In the genomic region with DNA sequence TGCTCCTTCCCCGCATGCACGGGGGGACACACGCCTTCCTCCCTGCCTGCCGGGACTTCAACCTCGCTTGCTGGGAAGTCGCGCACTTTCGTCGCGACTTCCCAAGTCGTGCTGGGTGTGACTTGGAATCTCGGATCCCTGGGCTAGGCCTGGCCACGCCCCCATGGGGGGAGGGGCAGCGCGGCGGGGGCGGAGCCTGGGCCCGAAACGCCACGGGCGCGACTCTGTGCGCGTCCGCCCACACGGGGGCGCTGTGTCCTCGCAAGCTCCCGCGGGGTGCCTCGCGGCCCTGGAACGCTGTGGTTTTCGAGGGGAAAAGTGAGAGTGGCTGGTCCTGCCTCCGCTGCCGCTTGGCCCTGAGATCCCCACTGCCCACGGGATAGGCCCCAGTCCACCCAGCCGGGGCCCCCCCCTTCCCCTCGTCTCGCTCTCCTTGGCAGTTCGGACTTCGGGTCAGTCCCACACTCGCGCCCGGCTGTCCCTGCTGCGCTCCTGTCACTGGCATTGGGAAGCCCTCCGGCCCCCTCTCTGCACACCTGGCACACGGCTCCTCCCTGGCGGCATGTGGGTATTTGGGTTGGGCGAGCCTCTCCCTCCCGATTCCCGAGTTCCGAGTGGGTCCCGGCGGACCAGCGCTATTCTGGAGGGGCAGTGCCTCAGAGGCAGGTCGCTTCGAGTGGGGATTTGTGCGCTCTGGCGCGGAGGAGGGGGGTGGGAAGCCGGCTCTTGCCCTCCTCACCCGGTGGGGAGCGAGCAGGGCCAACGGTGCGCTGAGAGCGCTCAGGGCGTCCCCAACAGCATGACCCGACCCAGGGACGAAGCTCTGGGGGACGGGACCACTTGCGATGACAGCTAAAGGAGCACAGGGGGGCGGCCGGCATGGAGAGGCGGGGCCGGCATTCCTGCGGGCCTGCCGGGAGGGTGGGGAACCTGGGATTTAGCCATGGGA, we compare ENCODE assay signal across 8 cellular contexts. TPM values are rescaled to one million over a fixed set of nuclear protein-coding genes. Genes with fewer than 3 reads are reported as not detected.
A peak's percentile ranks its signal among the peaks of the same experiment; 100 is the strongest.
DNase-seq lines count a peak whose midpoint lies in the region; ATAC-seq and TF ChIP-seq lines count a peak whose summit lies in the region.

No MANE protein-coding gene starts in this region.

- peak overlapping the region in 1 of 2 experiments; percentile 41; a peak in 1 of 4 replicates for H3K4me3 ChIP-seq in SK-N-SH (ENCODE audit: low read depth in 2 of 2, low read length in 1 of 2)
- H3K4me3 ChIP-seq in HL-60 (replicated peaks; ENCODE audit: insufficient read depth, low read length): no peak overlapping the region
- H3K4me3 ChIP-seq in right atrium auricular region: peak overlapping the region; percentile 32 to 53
- peak overlapping the region; percentile 51 for H3K4me3 ChIP-seq in upper lobe of right lung

- peak; percentile 72 for DNase-seq in SK-N-SH
- DNase-seq in HL-60 (ENCODE audit: low read depth in 1 of 2, low spot score in 1 of 2): peak; percentile 66 to 73
- peak; percentile 69 to 82 (median 78) for DNase-seq in T-helper 2 cell
- peak in 57 of 58 donors; percentile 49 to 93 (median 82) for DNase-seq in anterior cingulate cortex (lab: John Stamatoyannopoulos, UW)
- peak; percentile 86 for DNase-seq in right atrium auricular region (ENCODE audit: low spot score)
- DNase-seq in pulmonary artery endothelial cell (ENCODE audit: low read depth, low spot score): peak; percentile 39
- peak; percentile 95 for DNase-seq in upper lobe of right lung

- H3K4me1 ChIP-seq in SK-N-SH (ENCODE audit: control insufficient read depth in 1 of 2, insufficient read depth in 2 of 2, low read depth in 1 of 2, low read length in 1 of 2) (peaks cover 12 to 16% of the 10 kb centered on the region in 2 experiments; a peak in 3 of 4 replicates), right atrium auricular region (peaks cover 0 to 55% of the 10 kb centered on the region in 2 donors), upper lobe of right lung (peaks cover 26% of the 10 kb centered on the region)

- H3K36me3 ChIP-seq in SK-N-SH (replicated peaks in 1 of 2; ENCODE audit: control insufficient read depth in 1 of 2, insufficient read depth in 2 of 2, low read length in 1 of 2) (peaks cover 4 to 63% of the 10 kb centered on the region in 2 experiments), right atrium auricular region (peaks cover 29% of the 10 kb centered on the region), upper lobe of right lung (peaks cover 23% of the 10 kb centered on the region)

- WGBS in SK-N-SH (ENCODE audit: low lambda C conversion rate): 93% methylated on average over 37 of the region's 78 CpGs

- TF ChIP-seq CTCF in SK-N-SH (IDR thresholded peaks at IDR 0.05) (peak; percentile 26; the same call in 1 of the 2 replicates), HL-60 (IDR thresholded peaks at IDR 0.05; ENCODE audit: insufficient read depth, low read length) (peak; percentile 56), right atrium auricular region (IDR thresholded peaks at IDR 0.05) (peak; percentile 91 to 98), upper lobe of right lung (IDR thresholded peaks at IDR 0.05) (peak; percentile 97)

- no peaks in the 10 kb centered on the region for H3K9me2 ChIP-seq in SK-N-SH

- H3K9ac ChIP-seq in SK-N-SH: no peak overlapping the region

- H3K27me3 ChIP-seq in SK-N-SH (ENCODE audit: insufficient read depth) (no peaks in the 10 kb centered on the region), HL-60 (ENCODE audit: insufficient read depth, poor library complexity, severe bottlenecking) (no peaks in the 10 kb centered on the region), right atrium auricular region (no peaks in the 10 kb centered on the region), upper lobe of right lung (no peaks in the 10 kb centered on the region)

- intact Hi-C loops in upper lobe of right lung (cut with DNase I): no loop called here

- no peak overlapping the region for H3K4me2 ChIP-seq in SK-N-SH

- H4K20me1 ChIP-seq in SK-N-SH (ENCODE audit: insufficient read depth): peaks cover 57% of the 10 kb centered on the region

- no peaks in the 10 kb centered on the region for H3K9me3 ChIP-seq in SK-N-SH
- no peaks in the 10 kb centered on the region for H3K9me3 ChIP-seq in right atrium auricular region
- no peaks in the 10 kb centered on the region for H3K9me3 ChIP-seq in upper lobe of right lung

- H3K79me2 ChIP-seq in SK-N-SH (ENCODE audit: insufficient read depth): peaks cover 6% of the 10 kb centered on the region; the same call in 1 of the 2 replicates

- TF ChIP-seq RAD21 in SK-N-SH (IDR thresholded peaks at IDR 0.05; ENCODE audit: low read length): no peak

- ATAC-seq in SK-N-SH treated with all-trans-retinoic acid at 6 μM for 48 hours (no peak), upper lobe of right lung (peak; percentile 96)

- TF ChIP-seq EP300 in SK-N-SH (IDR thresholded peaks at IDR 0.05; ENCODE audit: borderline replicate concordance in 1 of 2, low read depth in 1 of 2, low read length in 1 of 2): no peak

- peaks cover 26% of the 10 kb centered on the region for H3F3A ChIP-seq in SK-N-SH (replicated peaks; ENCODE audit: insufficient read depth)

- H3K27ac ChIP-seq in SK-N-SH (ENCODE audit: low read depth in 2 of 2, low read length in 1 of 2) (no peak overlapping the region), HL-60 (replicated peaks) (no peak overlapping the region), right atrium auricular region (peak overlapping the region; percentile 78), upper lobe of right lung (peak overlapping the region; percentile 58)

- POLR2A ChIA-PET in SK-N-SH (lab: Yijun Ruan, JAX): no interaction called here

- CTCF ChIA-PET in SK-N-SH (lab: Yijun Ruan, JAX): no interaction called here

- no peak overlapping the region for H2AFZ ChIP-seq in SK-N-SH (ENCODE audit: low read depth)

TF ChIP-seq in SK-N-SH, 30 proteins besides CTCF, POLR2A, EP300 and RAD21:
- TF ChIP-seq ELF1 (IDR thresholded peaks at IDR 0.05) (no peak), EZH2phosphoT487 (IDR thresholded peaks at IDR 0.05; ENCODE audit: borderline replicate concordance, low read depth) (no peak), GABPA (IDR thresholded peaks at IDR 0.05; ENCODE audit: low read depth) (no peak), JUND (IDR thresholded peaks at IDR 0.05) (no peak), MXI1 (IDR thresholded peaks at IDR 0.05; ENCODE audit: low read depth, low read length) (no peak), FOSL2 (IDR thresholded peaks at IDR 0.05; ENCODE audit: borderline replicate concordance, low read depth) (no peak), SIN3A (IDR thresholded peaks at IDR 0.05; ENCODE audit: borderline replicate concordance, low read depth, low read length) (no peak), NRF1 (IDR thresholded peaks at IDR 0.05; ENCODE audit: low read depth, low read length) (no peak)

TF ChIP-seq in SK-N-SH treated with all-trans-retinoic acid at 6 μM for 48 hours, 23 proteins besides CTCF, POLR2A, EP300 and RAD21:
- TF ChIP-seq ARNTL (CRISPR knock-in tag; IDR thresholded peaks at IDR 0.05; ENCODE audit: borderline replicate concordance, low read depth) (no peak), TOX (CRISPR knock-in tag; IDR thresholded peaks at IDR 0.05; ENCODE audit: borderline replicate concordance) (no peak), CREB5 (CRISPR knock-in tag; IDR thresholded peaks at IDR 0.05; ENCODE audit: low read depth) (no peak), ESRRG (CRISPR knock-in tag; IDR thresholded peaks at IDR 0.05) (no peak), CSDC2 (CRISPR knock-in tag; IDR thresholded peaks at IDR 0.05) (no peak), ISL1 (CRISPR knock-in tag; IDR thresholded peaks at IDR 0.05) (no peak), ZNF70 (CRISPR knock-in tag; IDR thresholded peaks at IDR 0.05) (no peak), GLIS3 (CRISPR knock-in tag; IDR thresholded peaks at IDR 0.05) (no peak), SNAI2 (CRISPR knock-in tag; IDR thresholded peaks at IDR 0.05) (no peak), ZC3H10 (CRISPR knock-in tag; IDR thresholded peaks at IDR 0.05) (no peak), OSR1 (CRISPR knock-in tag; IDR thresholded peaks at IDR 0.05) (no peak)
- TF ChIP-seq, protein P1, sequence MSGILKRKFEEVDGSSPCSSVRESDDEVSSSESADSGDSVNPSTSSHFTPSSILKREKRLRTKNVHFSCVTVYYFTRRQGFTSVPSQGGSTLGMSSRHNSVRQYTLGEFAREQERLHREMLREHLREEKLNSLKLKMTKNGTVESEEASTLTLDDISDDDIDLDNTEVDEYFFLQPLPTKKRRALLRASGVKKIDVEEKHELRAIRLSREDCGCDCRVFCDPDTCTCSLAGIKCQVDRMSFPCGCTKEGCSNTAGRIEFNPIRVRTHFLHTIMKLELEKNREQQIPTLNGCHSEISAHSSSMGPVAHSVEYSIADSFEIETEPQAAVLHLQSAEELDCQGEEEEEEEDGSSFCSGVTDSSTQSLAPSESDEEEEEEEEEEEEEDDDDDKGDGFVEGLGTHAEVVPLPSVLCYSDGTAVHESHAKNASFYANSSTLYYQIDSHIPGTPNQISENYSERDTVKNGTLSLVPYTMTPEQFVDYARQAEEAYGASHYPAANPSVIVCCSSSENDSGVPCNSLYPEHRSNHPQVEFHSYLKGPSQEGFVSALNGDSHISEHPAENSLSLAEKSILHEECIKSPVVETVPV (CRISPR knock-in tag; IDR thresholded peaks at IDR 0.05): no peak

RNA-seq across cellular contexts. Expression of gene SEC61A1, which starts 23.6 kb away (rescaled TPM):
- 153 and 215 TPM in 2 replicates for polyA plus RNA-seq in SK-N-SH (2012; rRNA removed)
- polyA plus RNA-seq in SK-N-SH (2012; cell fraction: cytosol; rRNA removed): 122 and 161 TPM in 2 replicates
- polyA plus RNA-seq in SK-N-SH (2012; cell fraction: nucleus; rRNA removed): 160 and 215 TPM in 2 replicates
- total RNA-seq in right atrium auricular region (100 to 1,000 TPM in 1 of 2 donors, 10 to 100 TPM in 1; 74.5 to 109 TPM), pulmonary artery endothelial cell (248 and 301 TPM in 2 replicates), upper lobe of right lung (183 TPM)

RNA-seq across cellular contexts. Expression of gene RUVBL1, which starts 47.8 kb away (rescaled TPM):
- polyA plus RNA-seq in SK-N-SH (2012; rRNA removed): 140 and 145 TPM in 2 replicates
- polyA plus RNA-seq in SK-N-SH (2012; cell fraction: cytosol; rRNA removed): 148 and 151 TPM in 2 replicates
- 68.4 and 76.8 TPM in 2 replicates for polyA plus RNA-seq in SK-N-SH (2012; cell fraction: nucleus; rRNA removed)
- total RNA-seq in right atrium auricular region (10 to 100 TPM; 20.9 to 31.0 TPM), pulmonary artery endothelial cell (92.8 and 110 TPM in 2 replicates), upper lobe of right lung (17.0 TPM)

Comparison
In these comparisons a context has a peak if more than half of its experiments do, and no peak if none do; other contexts are left out.
1. DNase-seq: peak in every context shown above with its lines; median percentile 95 in upper lobe of right lung; 86 in right atrium auricular region; 82 in anterior cingulate cortex; 78 in T-helper 2 cell; 72 in SK-N-SH; 70 in HL-60; 39 in pulmonary artery endothelial cell.
2. H3K27ac ChIP-seq: peak in right atrium auricular region (2 of 2) and upper lobe of right lung (single experiment); none in SK-N-SH (0 of 2) and HL-60 (single experiment).
3. CTCF ChIP-seq: peak in every context shown above with its lines; median percentile 97 in upper lobe of right lung; 94 in right atrium auricular region; 56 in HL-60; 26 in SK-N-SH.